Comparison of ENCODE assay signal across 8 cellular contexts in the genomic region with DNA sequence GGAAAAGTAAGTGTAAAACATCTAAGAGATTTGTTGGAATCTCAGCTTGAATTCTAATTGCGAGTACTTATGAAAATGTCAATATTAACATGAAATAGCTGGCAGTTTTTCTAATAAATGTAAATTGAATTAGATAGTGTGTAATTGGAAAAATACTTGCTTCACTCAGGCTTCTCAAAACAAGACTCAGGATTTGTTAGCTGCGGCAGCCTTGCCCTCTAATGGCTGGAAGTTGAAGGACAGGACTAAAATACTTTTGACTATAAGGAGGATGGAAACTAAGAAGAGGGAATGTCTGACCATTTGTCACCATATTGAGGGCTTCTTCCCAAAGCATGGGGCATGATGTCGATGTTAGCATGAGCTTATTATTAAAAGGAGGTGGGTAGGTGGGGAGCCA.
DNase-seq lines count a peak whose midpoint lies in the region; ATAC-seq and TF ChIP-seq lines count a peak whose summit lies in the region.

No MANE protein-coding gene starts in this region.

- no peak overlapping the region for H3K4me3 Mint-ChIP-seq in nephron
- no peak overlapping the region for H3K4me3 Mint-ChIP-seq in natural killer cell

- TF ChIP-seq POLR2A in NB4 (IDR thresholded peaks at IDR 0.05; ENCODE audit: extremely low read depth, insufficient read length): no peak

- intact Hi-C loops in natural killer cell (cut with micrococcal nuclease): no loop called here

- TF ChIP-seq CTCF in NB4 (IDR thresholded peaks at IDR 0.05; ENCODE audit: low read depth, low read length): no peak
- peak; percentile 71 for TF ChIP-seq CTCF in cardiac fibroblast (IDR thresholded peaks at IDR 0.05; ENCODE audit: low read depth, low read length)
- TF ChIP-seq CTCF in nephron (IDR thresholded peaks at IDR 0.05; ENCODE audit: unreplicated experiment in 3 of 3): peak; percentile 63 to 69 (median 68)
- no peak for TF ChIP-seq CTCF in natural killer cell (IDR thresholded peaks at IDR 0.05)

- H3K4me3 ChIP-seq in NB4 (ENCODE audit: low read depth, low read length): no peak overlapping the region
- H3K4me3 ChIP-seq in cardiac fibroblast (replicated peaks in 1 of 2; ENCODE audit: low read depth in 2 of 2, low read length in 2 of 2): no peak overlapping the region

- no peak for ATAC-seq in HG03159 (IDR thresholded peaks at IDR 0.05; ENCODE audit: unreplicated experiment)
- ATAC-seq in natural killer cell: no peak
- no peak for ATAC-seq in HG03354 (IDR thresholded peaks at IDR 0.05; ENCODE audit: poor library complexity, severe bottlenecking, unreplicated experiment)

- DNase-seq in EH (ENCODE audit: low read depth): peak; percentile 58
- peak; percentile 12 for DNase-seq in NB4 (ENCODE audit: low read depth)
- DNase-seq in cardiac fibroblast (ENCODE audit: low read depth in 2 of 2): peak; percentile 63 to 66
- DNase-seq in NCI-H446 treated with DMSO at 0.1 percent for 48 hours (lab: John Stamatoyannopoulos, UW): no peak
- no peak for DNase-seq in natural killer cell

- H3K4me1 Mint-ChIP-seq in nephron: peaks cover 44% of the 10 kb centered on the region
- H3K4me1 Mint-ChIP-seq in natural killer cell: peaks cover 0 to 12% of the 10 kb centered on the region in 2 donors

- peaks cover 10% of the 10 kb centered on the region for H3K27me3 Mint-ChIP-seq in nephron (ENCODE audit: low read depth)
- H3K27me3 Mint-ChIP-seq in natural killer cell (ENCODE audit: low read depth in 2 of 2): no peaks in the 10 kb centered on the region

- H3K9me3 Mint-ChIP-seq in nephron (no peaks in the 10 kb centered on the region), natural killer cell (no peaks in the 10 kb centered on the region)

- H3K27ac Mint-ChIP-seq in nephron (peak overlapping the region in 1 of 3 experiments; percentile 10), natural killer cell (no peak overlapping the region)

- no peaks in the 10 kb centered on the region for H3K36me3 Mint-ChIP-seq in nephron (ENCODE audit: low read depth)
- H3K36me3 Mint-ChIP-seq in natural killer cell: no peaks in the 10 kb centered on the region

Comparison
In these comparisons a context has a peak if more than half of its experiments do, and no peak if none do; other contexts are left out.
1. DNase-seq: peak in EH (single experiment), NB4 (single experiment) and cardiac fibroblast (2 of 2); none in NCI-H446 treated with DMSO at 0.1 percent for 48 hours (single experiment) and natural killer cell (single experiment).
2. CTCF ChIP-seq: peak in cardiac fibroblast (single experiment) and nephron (3 of 3); none in NB4 (single experiment) and natural killer cell (single experiment).